In the genomic region with DNA sequence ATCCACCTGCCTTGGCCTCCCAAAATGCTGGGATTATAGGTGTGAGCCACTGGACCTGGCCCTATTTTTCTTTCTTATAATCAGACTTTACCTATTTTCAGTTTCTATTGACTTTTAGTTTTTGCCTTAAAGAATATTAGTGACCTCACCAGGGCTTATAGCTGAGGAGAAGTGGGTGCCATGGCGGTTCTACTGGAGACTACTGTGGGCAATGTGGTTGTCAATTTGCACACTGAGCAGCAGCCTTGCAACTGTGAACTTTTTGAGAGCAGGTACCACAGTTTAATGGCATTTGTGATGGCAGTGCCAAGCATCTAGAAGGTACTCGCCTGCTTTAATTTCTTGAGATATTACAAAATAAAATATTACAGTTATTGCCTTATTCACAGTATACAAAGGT, we compare ENCODE assay signal across 1 cellular context.
TF ChIP-seq lines count a peak whose summit lies in the region.

No MANE protein-coding gene starts in this region.

TF ChIP-seq in GM12878, 131 proteins besides CTCF, POLR2A, EP300 and RAD21:
- TF ChIP-seq SMAD1 (IDR thresholded peaks at IDR 0.05; ENCODE audit: low read depth, partially characterized antibody) = no peak
- TF ChIP-seq EZH2 (IDR thresholded peaks at IDR 0.05; ENCODE audit: borderline replicate concordance, control insufficient read depth, low read depth, low read length) = no peak
- no peak for TF ChIP-seq NFIC (IDR thresholded peaks at IDR 0.05; ENCODE audit: low read depth, low read length)
